10 cellular contexts compared by ENCODE assay signal in genomic region chr10:102782698-102783540, GRCh38. TPM values are rescaled to one million over a fixed set of nuclear protein-coding genes. Genes with fewer than 3 reads are reported as not detected.
A peak's percentile ranks its signal among the peaks of the same experiment; 100 is the strongest.
DNase-seq lines count a peak whose midpoint lies in the region; ATAC-seq, FAIRE-seq and TF ChIP-seq lines count a peak whose summit lies in the region.
"Had no signal": no experiment of that assay in that cellular context is flagged by ENCODE, and none has a peak within 500 bp of the region (broad histone marks: within the 10 kb centered on the region; RNA-seq: fewer than 3 reads in every experiment).

No MANE protein-coding gene starts in this region.

- peaks cover 19% of the 10 kb centered on the region for H3K36me3 Mint-ChIP-seq in MCF 10A (ENCODE audit: insufficient read depth, unreplicated experiment)

- peak; percentile 87 for DNase-seq in H4 (ENCODE audit: low spot score)
- DNase-seq in MCF 10A (ENCODE audit: unreplicated experiment), result peak; percentile 96
- DNase-seq in kidney epithelial cell (ENCODE audit: low read depth), result peak; percentile 39
- no peak for DNase-seq in small intestine
- no peak for DNase-seq in GM19239 (ENCODE audit: insufficient read length, low spot score)

- CTCF ChIA-PET in MCF 10A (lab: Yijun Ruan, JAX), result interaction anchor here (0.6 to 7.2 kb wide), 3 partner anchors 29 to 1032 kb away, joined by 3 to 50 read pairs (median 3); no protein-coding TSS in a partner anchor

- no peak for FAIRE-seq in small intestine (lab: Jason Lieb, UNC)
- FAIRE-seq in GM19239 (lab: Jason Lieb, UNC), result no peak
- FAIRE-seq: GM12878 had no signal

- ATAC-seq in HG03460 (IDR thresholded peaks at IDR 0.05; ENCODE audit: unreplicated experiment) (no peak), GM19395 (IDR thresholded peaks at IDR 0.05; ENCODE audit: unreplicated experiment) (no peak), HG02884 (IDR thresholded peaks at IDR 0.05; ENCODE audit: unreplicated experiment) (no peak)
- ATAC-seq: GM12878 had no signal

- peaks cover 47% of the 10 kb centered on the region for H3K4me1 Mint-ChIP-seq in MCF 10A (ENCODE audit: insufficient read depth, unreplicated experiment)

- TF ChIP-seq CTCF in MCF 10A (IDR thresholded peaks at IDR 0.05; ENCODE audit: unreplicated experiment), result no peak
- no peak for TF ChIP-seq CTCF in kidney epithelial cell (IDR thresholded peaks at IDR 0.05; ENCODE audit: insufficient read depth, low read length, poor library complexity, severe bottlenecking)

- 55 to 80% (median 77%) methylated on average over 18 of the region's 18 CpGs for WGBS in small intestine, 3 donors

- H3K4me3 ChIP-seq in kidney epithelial cell (ENCODE audit: low read depth, low read length) (no peak overlapping the region), small intestine (ENCODE audit: low read depth in 1 of 2, low read length in 2 of 2) (no peak overlapping the region)
- H3K4me3 ChIP-seq: GM12878 had no signal

- H3K27me3 ChIP-seq in kidney epithelial cell (ENCODE audit: control insufficient read depth, insufficient read depth, low read length) (no peaks in the 10 kb centered on the region), small intestine (ENCODE audit: control insufficient read depth in 2 of 2, insufficient read depth in 2 of 2, low read length in 2 of 2) (no peaks in the 10 kb centered on the region)

- H3K4me3 Mint-ChIP-seq in MCF 10A (ENCODE audit: unreplicated experiment), result peak overlapping the region; percentile 64

- H3K36me3 ChIP-seq in kidney epithelial cell (ENCODE audit: control insufficient read depth, insufficient read depth, low read length), result no peaks in the 10 kb centered on the region
- H3K36me3 ChIP-seq in small intestine (ENCODE audit: control insufficient read depth in 2 of 2, insufficient read depth in 2 of 2, low read length in 2 of 2), result no peaks in the 10 kb centered on the region

- TSS peak; percentile 28 for BruUV-seq in MCF 10A (replicated peaks; lab: Mats Ljungman, UMichigan)

- H3K27ac ChIP-seq in small intestine (ENCODE audit: low read depth in 1 of 2, low read length in 1 of 2), result peak overlapping the region; percentile 53 to 90

- no peaks in the 10 kb centered on the region for H3K9me3 Mint-ChIP-seq in MCF 10A (ENCODE audit: unreplicated experiment)

- H3K9me3 ChIP-seq in small intestine (ENCODE audit: control insufficient read depth, low read depth), result no peaks in the 10 kb centered on the region

- peak overlapping the region; percentile 89 for H3K27ac Mint-ChIP-seq in MCF 10A (ENCODE audit: low read depth, unreplicated experiment)

- POLR2A ChIA-PET in MCF 10A (lab: Yijun Ruan, JAX), result interaction anchor here (0.7 to 11.0 kb wide), 14 partner anchors 12 to 141 kb away, joined by 3 to 120 read pairs (median 5); partner anchors contain the start of genes ARL3, SFXN2 and WBP1L

- no peaks in the 10 kb centered on the region for H3K27me3 Mint-ChIP-seq in MCF 10A (ENCODE audit: insufficient read depth, unreplicated experiment)

- intact Hi-C loops in MCF 10A (cut with micrococcal nuclease), result loop anchor here (2.0 to 5.0 kb wide), 2 partner anchors 30 to 41 kb away; partner anchors contain the start of gene WBP1L

- peaks cover 0 to 25% of the 10 kb centered on the region in 2 donors for H3K4me1 ChIP-seq in small intestine (ENCODE audit: control insufficient read depth in 2 of 2, insufficient read depth in 1 of 2, low read depth in 1 of 2, low read length in 1 of 2)

RNA-seq across cellular contexts. Expression of gene WBP1L, which starts 39.2 kb away (rescaled TPM):
- total RNA-seq in H4 (2014; rRNA removed; shearing (Covaris generic)), result 15.7 and 22.8 TPM in 2 replicates
- total RNA-seq in MCF 10A (2022) (19.8 and 24.8 TPM in 2 replicates), kidney epithelial cell (67.1 and 71.8 TPM in 2 replicates)
- 10 to 100 TPM; 15.2 to 29.9 (median 16.8) TPM for polyA plus RNA-seq in small intestine

RNA-seq across cellular contexts. Expression of gene CYP17A1, which starts 54.3 kb away (rescaled TPM):
- not detected in 2 replicates for total RNA-seq in H4 (2014; rRNA removed; shearing (Covaris generic))
- total RNA-seq in MCF 10A (2022) (not detected in 2 replicates), kidney epithelial cell (0.07 TPM in 1 of 2 replicates, not detected in the other)
- 10 to 100 TPM in 1 of 3 donors, 1 to 10 TPM in 1, under 1 TPM in 1; 0.10 to 13.4 (median 3.0) TPM for polyA plus RNA-seq in small intestine
- total RNA-seq: T-helper 2 cell treated with Interferon-gamma antibody and Interleukin-4, amounts not matched to agents 100 ng/mL and 5 ng/mL, for 36 hours had no signal
- polyA plus RNA-seq: GM12878 had no signal

Comparison
In these comparisons a context has a peak if more than half of its experiments do, and no peak if none do; other contexts are left out.
1. DNase-seq: peak in H4 (single experiment), MCF 10A (single experiment) and kidney epithelial cell (single experiment); none in small intestine (single experiment) and GM19239 (single experiment).